In the genomic region with DNA sequence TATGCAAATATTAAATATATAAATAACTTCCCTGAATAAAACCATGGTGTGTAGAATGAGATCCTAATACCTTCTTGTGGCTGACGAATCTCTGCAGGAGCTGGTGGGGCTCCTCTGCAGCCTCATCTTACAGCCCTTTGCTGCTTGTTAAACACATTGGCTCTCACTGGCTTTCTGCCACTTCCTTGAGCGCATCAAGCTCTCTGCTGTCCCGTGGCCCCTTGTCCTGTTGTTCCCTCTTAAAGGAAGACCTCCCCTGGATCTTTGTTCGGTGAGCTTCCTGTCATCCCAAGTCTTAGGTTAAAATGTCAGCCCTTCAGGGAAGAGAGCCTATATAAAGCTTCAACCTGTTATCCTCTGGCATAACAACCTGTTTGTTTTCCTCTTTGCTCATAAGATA, we compare ENCODE assay signal across 19 cellular contexts.
DNase-seq lines count a peak whose midpoint lies in the region; ATAC-seq and TF ChIP-seq lines count a peak whose summit lies in the region.
"Had no signal": no experiment of that assay in that cellular context is flagged by ENCODE, and none has a peak within 500 bp of the region (broad histone marks: within the 10 kb centered on the region; RNA-seq: fewer than 3 reads in every experiment).

No MANE protein-coding gene starts in this region.

- WGBS in smooth muscle cell (ENCODE audit: low lambda C conversion rate), result 70% methylated on average over 4 of the region's 4 CpGs

- H3K27me3 ChIP-seq in H7 (ENCODE audit: control insufficient read depth, insufficient read depth, low read length) (no peaks in the 10 kb centered on the region), smooth muscle cell (ENCODE audit: low read depth) (no peaks in the 10 kb centered on the region), MM.1S (replicated peaks; ENCODE audit: insufficient read depth, low read length) (no peaks in the 10 kb centered on the region)

- H3K9ac ChIP-seq in smooth muscle cell (ENCODE audit: low read depth) (no peak overlapping the region), MM.1S (ENCODE audit: low read length) (no peak overlapping the region)

- H3K9me3 ChIP-seq in smooth muscle cell (replicated peaks; ENCODE audit: low read depth) (no peaks in the 10 kb centered on the region), MM.1S (replicated peaks; ENCODE audit: insufficient read depth, low read length) (no peaks in the 10 kb centered on the region)
- H3K9me3 ChIP-seq: HAP-1 had no signal

- TF ChIP-seq CTCF in smooth muscle cell (IDR thresholded peaks at IDR 0.05; ENCODE audit: borderline replicate concordance, insufficient read depth, poor library complexity, severe bottlenecking) (no peak), MM.1S (IDR thresholded peaks at IDR 0.05; ENCODE audit: low read length) (no peak)

- H3K36me3 ChIP-seq in H7 (replicated peaks; ENCODE audit: control insufficient read depth, insufficient read depth, low read length), result no peaks in the 10 kb centered on the region
- no peaks in the 10 kb centered on the region for H3K36me3 ChIP-seq in smooth muscle cell (ENCODE audit: low read depth)
- no peaks in the 10 kb centered on the region for H3K36me3 ChIP-seq in MM.1S (replicated peaks; ENCODE audit: insufficient read depth, low read length)
- H3K36me3 ChIP-seq: HAP-1 had no signal

- no peak overlapping the region for H3K4me2 ChIP-seq in smooth muscle cell
- no peak overlapping the region for H3K4me2 ChIP-seq in MM.1S (ENCODE audit: low read depth, low read length)

- no peak overlapping the region for H3K4me3 ChIP-seq in H7 (ENCODE audit: insufficient read depth, low read depth, low read length)
- no peak overlapping the region for H3K4me3 ChIP-seq in smooth muscle cell
- no peak overlapping the region for H3K4me3 ChIP-seq in MM.1S (ENCODE audit: low read length)
- H3K4me3 ChIP-seq: HAP-1 had no signal

- H3K9me2 ChIP-seq in MM.1S (replicated peaks; ENCODE audit: insufficient read depth, low read length), result no peaks in the 10 kb centered on the region

- H3K79me2 ChIP-seq in smooth muscle cell (ENCODE audit: low read depth) (no peaks in the 10 kb centered on the region), MM.1S (ENCODE audit: low read length) (no peaks in the 10 kb centered on the region)

- H3F3A ChIP-seq in smooth muscle cell (ENCODE audit: low read depth) (no peaks in the 10 kb centered on the region), MM.1S (ENCODE audit: insufficient read depth, low read length) (no peaks in the 10 kb centered on the region)

- no peaks in the 10 kb centered on the region for H4K20me1 ChIP-seq in smooth muscle cell (ENCODE audit: low read depth)
- no peaks in the 10 kb centered on the region for H4K20me1 ChIP-seq in MM.1S (ENCODE audit: insufficient read depth, low read length)

- peak overlapping the region; percentile 46 for H2AFZ ChIP-seq in smooth muscle cell (ENCODE audit: low read depth)
- no peak overlapping the region for H2AFZ ChIP-seq in MM.1S (ENCODE audit: low read length)

- no peak for ATAC-seq in GM21619 (IDR thresholded peaks at IDR 0.05; ENCODE audit: unreplicated experiment)
- ATAC-seq: SK-N-SH treated with all-trans-retinoic acid at 6 μM for 48 hours had no signal

- H3K4me1 ChIP-seq in smooth muscle cell (ENCODE audit: low read depth) (peaks cover 8% of the 10 kb centered on the region), MM.1S (ENCODE audit: low read length) (no peaks in the 10 kb centered on the region)
- H3K4me1 ChIP-seq: HAP-1 had no signal

- DNase-seq in H7 (peak; percentile 15), NCI-H69 (lab: John Stamatoyannopoulos, UW) (peak; percentile 24), iPS-NIHi11 (ENCODE audit: low spot score) (peak; percentile 18), smooth muscle cell (lab: John Stamatoyannopoulos, UW; ENCODE audit: unreplicated experiment) (no peak), midbrain (lab: John Stamatoyannopoulos, UW) (no peak), MM.1S (no peak)
- DNase-seq: AML-193, DMS79, Karpas-422, NCI-H1105, NCI-H187, NCI-H524, RPMI8226, SIG-M5 had no signal

- no peak overlapping the region for H3K27ac ChIP-seq in smooth muscle cell (ENCODE audit: low read depth)
- no peak overlapping the region for H3K27ac ChIP-seq in MM.1S (ENCODE audit: low read length)
- H3K27ac ChIP-seq: C4-2B, HL-60 had no signal

Comparison
In these comparisons a context has a peak if more than half of its experiments do, and no peak if none do; other contexts are left out.
1. DNase-seq: peak in H7 (single experiment), NCI-H69 (single experiment) and iPS-NIHi11 (single experiment); none in smooth muscle cell (single experiment), midbrain (single experiment) and MM.1S (single experiment).